Comparison of ENCODE assay signal across 1 cellular context in genomic region chr5:78649816-78650561, GRCh38.
TF ChIP-seq lines count a peak whose summit lies in the region.

No MANE protein-coding gene starts in this region.

TF ChIP-seq in GM23338, 12 proteins besides CTCF, POLR2A, EP300 and RAD21 (continued from another document):
- TF ChIP-seq ZNF462 (CRISPR knock-in tag; IDR thresholded peaks at IDR 0.05) (peak; percentile 40; the same call in 1 of the 2 replicates), POLR2AphosphoS5 (IDR thresholded peaks at IDR 0.05; ENCODE audit: low read depth) (no peak)
- TF ChIP-seq, protein P1, sequence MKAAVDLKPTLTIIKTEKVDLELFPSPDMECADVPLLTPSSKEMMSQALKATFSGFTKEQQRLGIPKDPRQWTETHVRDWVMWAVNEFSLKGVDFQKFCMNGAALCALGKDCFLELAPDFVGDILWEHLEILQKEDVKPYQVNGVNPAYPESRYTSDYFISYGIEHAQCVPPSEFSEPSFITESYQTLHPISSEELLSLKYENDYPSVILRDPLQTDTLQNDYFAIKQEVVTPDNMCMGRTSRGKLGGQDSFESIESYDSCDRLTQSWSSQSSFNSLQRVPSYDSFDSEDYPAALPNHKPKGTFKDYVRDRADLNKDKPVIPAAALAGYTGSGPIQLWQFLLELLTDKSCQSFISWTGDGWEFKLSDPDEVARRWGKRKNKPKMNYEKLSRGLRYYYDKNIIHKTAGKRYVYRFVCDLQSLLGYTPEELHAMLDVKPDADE (IDR thresholded peaks at IDR 0.05): no peak
